ENCODE assay signal across 8 cellular contexts in genomic region chrX:86148024-86148511, GRCh38. TPM values are rescaled to one million over a fixed set of nuclear protein-coding genes. Genes with fewer than 3 reads are reported as not detected.
A peak's percentile ranks its signal among the peaks of the same experiment; 100 is the strongest.
DNase-seq lines count a peak whose midpoint lies in the region; ATAC-seq and TF ChIP-seq lines count a peak whose summit lies in the region.

Gene DACH2 (plus strand): TSS chrX:86148451.

- H3K4me3 Mint-ChIP-seq in natural killer cell treated with Interleukin-12 subunit alpha and Interleukin-12 subunit beta and Interleukin-15 and Interleukin-18, amount 100 ng/mL, for 72 hours, result no peak within 1 kb of the TSS

- in situ Hi-C loops in GM13977 (cut with MboI; ENCODE audit: low pct_unique_long_range_greater_than_20kb, low sequenced_read_pairs, unreplicated experiment), result no loop called here

- DNase-seq in GM13977 (ENCODE audit: low spot score), result peak; percentile 68
- peak; percentile 53 for DNase-seq in NCI-H345 (lab: John Stamatoyannopoulos, UW)
- DNase-seq in activated T-helper 9 cell treated with anti-CD3 and anti-CD28 coated beads, Interleukin-2, amount 50 U/mL, for 16 hours (ENCODE audit: low read depth), result peak; percentile 26
- DNase-seq in foreskin melanocyte, result peak; percentile 26
- no peak for DNase-seq in natural killer cell treated with Interleukin-12 subunit alpha and Interleukin-12 subunit beta and Interleukin-15 and Interleukin-18, amount 100 ng/mL, for 72 hours (ENCODE audit: low spot score)
- DNase-seq in superior temporal gyrus (ENCODE audit: extremely low spot score), result peak; percentile 45
- no peak for DNase-seq in AML-193 (lab: John Stamatoyannopoulos, UW)

- no peak within 1 kb of the TSS for H3K27ac Mint-ChIP-seq in natural killer cell treated with Interleukin-12 subunit alpha and Interleukin-12 subunit beta and Interleukin-15 and Interleukin-18, amount 100 ng/mL, for 72 hours

- H3K36me3 Mint-ChIP-seq in natural killer cell treated with Interleukin-12 subunit alpha and Interleukin-12 subunit beta and Interleukin-15 and Interleukin-18, amount 100 ng/mL, for 72 hours, result no peaks in the 10 kb centered on the region

- peaks cover 21 to 31% of the 10 kb centered on the region in 2 donors for H3K27me3 Mint-ChIP-seq in natural killer cell treated with Interleukin-12 subunit alpha and Interleukin-12 subunit beta and Interleukin-15 and Interleukin-18, amount 100 ng/mL, for 72 hours

- peaks cover 0 to 10% of the 10 kb centered on the region in 2 donors for H3K4me1 Mint-ChIP-seq in natural killer cell treated with Interleukin-12 subunit alpha and Interleukin-12 subunit beta and Interleukin-15 and Interleukin-18, amount 100 ng/mL, for 72 hours (ENCODE audit: low read depth in 2 of 2)

- H3K9me3 Mint-ChIP-seq in natural killer cell treated with Interleukin-12 subunit alpha and Interleukin-12 subunit beta and Interleukin-15 and Interleukin-18, amount 100 ng/mL, for 72 hours, result no peaks in the 10 kb centered on the region

- no peak for TF ChIP-seq CTCF in GM13977 (IDR thresholded peaks at IDR 0.05; ENCODE audit: extremely low read depth, insufficient read depth, missing control alignments)

- ATAC-seq in HG02642 (IDR thresholded peaks at IDR 0.05; ENCODE audit: poor library complexity, unreplicated experiment), result peak; percentile 100
- peak; percentile 73 to 74 for ATAC-seq in natural killer cell treated with Interleukin-12 subunit alpha and Interleukin-12 subunit beta and Interleukin-15 and Interleukin-18, amount 100 ng/mL, for 72 hours

RNA-seq across cellular contexts. Expression of gene DACH2, which starts in this region (rescaled TPM):
- total RNA-seq in natural killer cell treated with Interleukin-12 subunit alpha and Interleukin-12 subunit beta and Interleukin-15 and Interleukin-18, amount 100 ng/mL, for 72 hours, result not detected

Comparison
In these comparisons a context has a peak if more than half of its experiments do, and no peak if none do; other contexts are left out.
1. Peak in ATAC-seq in natural killer cell treated with Interleukin-12 subunit alpha and Interleukin-12 subunit beta and Interleukin-15 and Interleukin-18, amount 100 ng/mL, for 72 hours; RNA of the gene not detected or under 1 TPM.
2. DNase-seq: peak in GM13977 (single experiment), NCI-H345 (single experiment), activated T-helper 9 cell treated with anti-CD3 and anti-CD28 coated beads, Interleukin-2, amount 50 U/mL, for 16 hours (single experiment), foreskin melanocyte (single experiment) and superior temporal gyrus (single experiment); none in natural killer cell treated with Interleukin-12 subunit alpha and Interleukin-12 subunit beta and Interleukin-15 and Interleukin-18, amount 100 ng/mL, for 72 hours (single experiment) and AML-193 (0 of 2).